Comparison of ENCODE assay signal across 14 cellular contexts in genomic region chr3:30473374-30474051, GRCh38.
DNase-seq lines count a peak whose midpoint lies in the region; ATAC-seq, FAIRE-seq and TF ChIP-seq lines count a peak whose summit lies in the region.
"Had no signal": no experiment of that assay in that cellular context is flagged by ENCODE, and none has a peak within 500 bp of the region (broad histone marks: within the 10 kb centered on the region; RNA-seq: fewer than 3 reads in every experiment).

No MANE protein-coding gene starts in this region.

- peak overlapping the region; percentile 14 to 89 (median 72) for H3K27ac Mint-ChIP-seq in CD14-positive monocyte
- no peak overlapping the region for H3K27ac Mint-ChIP-seq in activated T-helper 1 cell treated with anti-CD3 and anti-CD28 coated beads, Interleukin-12 subunit alpha, Interleukin-12 subunit beta, Interleukin-2, Interleukin-4 antibody, amounts not matched to agents 30 ng/mL and 10 ng/mL and 1 ng/mL, durations not matched to agents 14 hours and 24 hours and 36 hours

- intact Hi-C loops in CD14-positive monocyte (cut with micrococcal nuclease): loop anchor here in 1 of 2 donors (10.0 kb wide), 2 partner anchors 49 to 131 kb away; partner anchors contain the start of gene TGFBR2
- intact Hi-C loops in pancreas (cut with DNase I): no loop called here
- intact Hi-C loops in activated T-helper 1 cell treated with anti-CD3 and anti-CD28 coated beads, Interleukin-12 subunit alpha, Interleukin-12 subunit beta, Interleukin-2, Interleukin-4 antibody, amounts not matched to agents 30 ng/mL and 10 ng/mL and 1 ng/mL, durations not matched to agents 14 hours and 24 hours and 36 hours (cut with micrococcal nuclease): loop anchor here (10.0 kb wide), 2 partner anchors 131 to 221 kb away; partner anchors contain the start of gene TGFBR2

- 86 to 91% methylated on average over 3 of the region's 3 CpGs for WGBS in pancreas, 2 donors

- H3K4me3 ChIP-seq in pancreas: no peak overlapping the region
- H3K4me3 ChIP-seq in MG63: no peak overlapping the region
- H3K4me3 ChIP-seq: BLaER1, PC-9 had no signal

- TF ChIP-seq CTCF in CD14-positive monocyte (IDR thresholded peaks at IDR 0.05): no peak
- no peak for TF ChIP-seq CTCF in pancreas (IDR thresholded peaks at IDR 0.05)

- H3K4me1 ChIP-seq in pancreas: peaks cover 0 to 3% (median 0%) of the 10 kb centered on the region in 3 donors

- DNase-seq in CD14-positive monocyte (ENCODE audit: low spot score): peak; percentile 51
- peak; percentile 85 for DNase-seq in SKM-1 (lab: John Stamatoyannopoulos, UW; ENCODE audit: unreplicated experiment)
- DNase-seq in fibroblast of the conjunctiva (ENCODE audit: low read depth): peak; percentile 33
- DNase-seq in pancreas: no peak
- no peak for DNase-seq in KG1 (lab: John Stamatoyannopoulos, UW)
- DNase-seq in activated T-helper 1 cell treated with anti-CD3 and anti-CD28 coated beads, Interleukin-12 subunit alpha, Interleukin-12 subunit beta, Interleukin-2, Interleukin-4 antibody, amounts not matched to agents 30 ng/mL and 10 ng/mL and 1 ng/mL, durations not matched to agents 14 hours and 24 hours and 36 hours (ENCODE audit: low spot score): no peak
- no peak for DNase-seq in NCI-H2029 (lab: John Stamatoyannopoulos, UW)
- DNase-seq in MG63: no peak
- DNase-seq: activated gamma-delta T cell treated with Interleukin-2 at 50 U/mL for 16 hours, NCI-H1694 treated with DMSO at 0.1 percent for 48 hours, PC-9, WERI-Rb-1 had no signal

- no peaks in the 10 kb centered on the region for H3K9me3 ChIP-seq in pancreas
- H3K9me3 ChIP-seq in MG63: no peaks in the 10 kb centered on the region
- H3K9me3 ChIP-seq: BLaER1, neutrophil had no signal

- peaks cover 59% of the 10 kb centered on the region for H3K4me1 Mint-ChIP-seq in CD14-positive monocyte
- peaks cover 45% of the 10 kb centered on the region for H3K4me1 Mint-ChIP-seq in activated T-helper 1 cell treated with anti-CD3 and anti-CD28 coated beads, Interleukin-12 subunit alpha, Interleukin-12 subunit beta, Interleukin-2, Interleukin-4 antibody, amounts not matched to agents 30 ng/mL and 10 ng/mL and 1 ng/mL, durations not matched to agents 14 hours and 24 hours and 36 hours (ENCODE audit: low read depth)

- no peaks in the 10 kb centered on the region for H3K36me3 ChIP-seq in pancreas
- H3K36me3 ChIP-seq in MG63: no peaks in the 10 kb centered on the region
- H3K36me3 ChIP-seq: BLaER1, neutrophil, WERI-Rb-1 had no signal

- H3K27me3 ChIP-seq in pancreas: no peaks in the 10 kb centered on the region
- no peaks in the 10 kb centered on the region for H3K27me3 ChIP-seq in MG63
- H3K27me3 ChIP-seq: BLaER1, neutrophil had no signal

- no peaks in the 10 kb centered on the region for H3K9me3 Mint-ChIP-seq in CD14-positive monocyte
- H3K9me3 Mint-ChIP-seq in activated T-helper 1 cell treated with anti-CD3 and anti-CD28 coated beads, Interleukin-12 subunit alpha, Interleukin-12 subunit beta, Interleukin-2, Interleukin-4 antibody, amounts not matched to agents 30 ng/mL and 10 ng/mL and 1 ng/mL, durations not matched to agents 14 hours and 24 hours and 36 hours: no peaks in the 10 kb centered on the region

- H3K27ac ChIP-seq in pancreas: no peak overlapping the region
- H3K27ac ChIP-seq: BLaER1, neutrophil, PC-9, WERI-Rb-1 had no signal

- H3K4me3 Mint-ChIP-seq in CD14-positive monocyte: peak overlapping the region in 1 of 2 donors; percentile 4
- no peak overlapping the region for H3K4me3 Mint-ChIP-seq in activated T-helper 1 cell treated with anti-CD3 and anti-CD28 coated beads, Interleukin-12 subunit alpha, Interleukin-12 subunit beta, Interleukin-2, Interleukin-4 antibody, amounts not matched to agents 30 ng/mL and 10 ng/mL and 1 ng/mL, durations not matched to agents 14 hours and 24 hours and 36 hours

- FAIRE-seq in pancreas (lab: Jason Lieb, UNC): no peak

- peak in 3 of 4 donors; percentile 70 to 80 (median 70) for ATAC-seq in pancreas

- H3K36me3 Mint-ChIP-seq in CD14-positive monocyte: peaks cover 1 to 2% of the 10 kb centered on the region in 2 donors
- peaks cover 3% of the 10 kb centered on the region for H3K36me3 Mint-ChIP-seq in activated T-helper 1 cell treated with anti-CD3 and anti-CD28 coated beads, Interleukin-12 subunit alpha, Interleukin-12 subunit beta, Interleukin-2, Interleukin-4 antibody, amounts not matched to agents 30 ng/mL and 10 ng/mL and 1 ng/mL, durations not matched to agents 14 hours and 24 hours and 36 hours (ENCODE audit: low read depth)

- H3K27me3 Mint-ChIP-seq in CD14-positive monocyte (ENCODE audit: low read depth in 3 of 3): no peaks in the 10 kb centered on the region
- no peaks in the 10 kb centered on the region for H3K27me3 Mint-ChIP-seq in activated T-helper 1 cell treated with anti-CD3 and anti-CD28 coated beads, Interleukin-12 subunit alpha, Interleukin-12 subunit beta, Interleukin-2, Interleukin-4 antibody, amounts not matched to agents 30 ng/mL and 10 ng/mL and 1 ng/mL, durations not matched to agents 14 hours and 24 hours and 36 hours (ENCODE audit: insufficient read depth)

Comparison
In these comparisons a context has a peak if more than half of its experiments do, and no peak if none do; other contexts are left out.
1. DNase-seq: peak in CD14-positive monocyte (single experiment), SKM-1 (single experiment) and fibroblast of the conjunctiva (single experiment); none in pancreas (0 of 6), KG1 (single experiment), activated T-helper 1 cell treated with anti-CD3 and anti-CD28 coated beads, Interleukin-12 subunit alpha, Interleukin-12 subunit beta, Interleukin-2, Interleukin-4 antibody, amounts not matched to agents 30 ng/mL and 10 ng/mL and 1 ng/mL, durations not matched to agents 14 hours and 24 hours and 36 hours (single experiment), NCI-H2029 (single experiment) and MG63 (single experiment).